In genomic region chr19:40413291-40413994, GRCh38 we compare ENCODE assay signal across 13 cellular contexts. TPM values are rescaled to one million over a fixed set of nuclear protein-coding genes. Genes with fewer than 3 reads are reported as not detected.
A peak's percentile ranks its signal among the peaks of the same experiment; 100 is the strongest.
DNase-seq lines count a peak whose midpoint lies in the region; ATAC-seq, FAIRE-seq and TF ChIP-seq lines count a peak whose summit lies in the region.
"Had no signal": no experiment of that assay in that cellular context is flagged by ENCODE, and none has a peak within 500 bp of the region (broad histone marks: within the 10 kb centered on the region; RNA-seq: fewer than 3 reads in every experiment).

TSS of gene PRX (minus strand) at chr19:40413378. CDS start at chr19:40407932, 5,446 bp downstream.

- peaks cover 27% of the 10 kb centered on the region for H3K4me1 Mint-ChIP-seq in activated CD4-positive, alpha-beta T cell treated with anti-CD3 and anti-CD28 coated beads, Interleukin-2, amount 10 ng/mL, durations not matched to agents 7 days and 5 days
- peaks cover 45% of the 10 kb centered on the region for H3K4me1 Mint-ChIP-seq in stimulated activated memory B cell treated with anti-CD40 and anti-IgM and Interleukin-4, amounts not matched to agents 10 μg/mL and 1 μg/mL and 100 μg/mL, for 72 hours

- no peak for TF ChIP-seq CTCF in WERI-Rb-1 (IDR thresholded peaks at IDR 0.05; ENCODE audit: low read depth, low read length)

- no peaks in the 10 kb centered on the region for H3K9me3 ChIP-seq in WERI-Rb-1 (ENCODE audit: severe bottlenecking)

- no peaks in the 10 kb centered on the region for H3K27me3 Mint-ChIP-seq in activated CD4-positive, alpha-beta T cell treated with anti-CD3 and anti-CD28 coated beads, Interleukin-2, amount 10 ng/mL, durations not matched to agents 7 days and 5 days
- no peaks in the 10 kb centered on the region for H3K27me3 Mint-ChIP-seq in stimulated activated memory B cell treated with anti-CD40 and anti-IgM and Interleukin-4, amounts not matched to agents 10 μg/mL and 1 μg/mL and 100 μg/mL, for 72 hours

- no peaks in the 10 kb centered on the region for H3K36me3 Mint-ChIP-seq in activated CD4-positive, alpha-beta T cell treated with anti-CD3 and anti-CD28 coated beads, Interleukin-2, amount 10 ng/mL, durations not matched to agents 7 days and 5 days (ENCODE audit: low read depth)
- no peaks in the 10 kb centered on the region for H3K36me3 Mint-ChIP-seq in stimulated activated memory B cell treated with anti-CD40 and anti-IgM and Interleukin-4, amounts not matched to agents 10 μg/mL and 1 μg/mL and 100 μg/mL, for 72 hours

- H3K4me3 Mint-ChIP-seq in activated CD4-positive, alpha-beta T cell treated with anti-CD3 and anti-CD28 coated beads, Interleukin-2, amount 10 ng/mL, durations not matched to agents 7 days and 5 days = no peak within 1 kb of the TSS
- H3K4me3 Mint-ChIP-seq in stimulated activated memory B cell treated with anti-CD40 and anti-IgM and Interleukin-4, amounts not matched to agents 10 μg/mL and 1 μg/mL and 100 μg/mL, for 72 hours = no peak within 1 kb of the TSS

- no peaks in the 10 kb centered on the region for H3K27me3 ChIP-seq in WERI-Rb-1 (ENCODE audit: insufficient read depth, low read depth, severe bottlenecking)

- ATAC-seq in stimulated activated memory B cell treated with anti-CD40 and anti-IgM and Interleukin-4, amounts not matched to agents 10 μg/mL and 1 μg/mL and 100 μg/mL, for 72 hours = no peak
- ATAC-seq in HG02798 (IDR thresholded peaks at IDR 0.05; ENCODE audit: poor library complexity, unreplicated experiment) = no peak
- ATAC-seq: PC-3 had no signal

- CTCF ChIA-PET in activated CD4-positive, alpha-beta T cell treated with anti-CD3 and anti-CD28 coated beads, Interleukin-2, amount 10 ng/mL, durations not matched to agents 7 days and 5 days (lab: Charles Lee) = interaction anchor here (1.1 to 2.8 kb wide), 3 partner anchors 11 to 14 kb away, joined by 3 to 10 read pairs (median 5); no protein-coding TSS in a partner anchor

- DNase-seq in activated CD4-positive, alpha-beta T cell treated with anti-CD3 and anti-CD28 coated beads, Interleukin-2, amount 10 ng/mL, durations not matched to agents 7 days and 5 days = no peak
- DNase-seq in activated CD4-positive, alpha-beta T cell treated with anti-CD3 and anti-CD28 coated beads, Interleukin-2, amount 50 U/mL, for 48 hours = no peak
- DNase-seq in WERI-Rb-1 (peak; percentile 77), iPS-NIHi11 (ENCODE audit: low spot score) (peak; percentile 82), GM19239 (ENCODE audit: insufficient read length, low spot score) (no peak), NCI-H1105 (lab: John Stamatoyannopoulos, UW) (no peak)
- DNase-seq: DMS153; PC-3; stimulated activated CD4-positive, alpha-beta T cell treated with anti-CD3 and anti-CD28 coated beads, Interleukin-4, amount 100 ng/mL, for 1 hour had no signal

- no peaks in the 10 kb centered on the region for H3K36me3 ChIP-seq in WERI-Rb-1

- H3K27ac ChIP-seq in WERI-Rb-1 = no peak within 1 kb of the TSS

- peak within 1 kb of the TSS; percentile 57 for H3K27ac Mint-ChIP-seq in activated CD4-positive, alpha-beta T cell treated with anti-CD3 and anti-CD28 coated beads, Interleukin-2, amount 10 ng/mL, durations not matched to agents 7 days and 5 days
- H3K27ac Mint-ChIP-seq in stimulated activated memory B cell treated with anti-CD40 and anti-IgM and Interleukin-4, amounts not matched to agents 10 μg/mL and 1 μg/mL and 100 μg/mL, for 72 hours = peak within 1 kb of the TSS; percentile 78

- POLR2A ChIA-PET in activated CD4-positive, alpha-beta T cell treated with anti-CD3 and anti-CD28 coated beads, Interleukin-2, amount 10 ng/mL, durations not matched to agents 7 days and 5 days (lab: Charles Lee) = interaction anchor here (0.6 kb wide), 1 partner anchor 26 kb away, joined by 5 read pairs; no protein-coding TSS in a partner anchor

- no peak within 1 kb of the TSS for H3K4me3 ChIP-seq in WERI-Rb-1 (ENCODE audit: low read depth, low read length)

- no peaks in the 10 kb centered on the region for H3K9me3 Mint-ChIP-seq in activated CD4-positive, alpha-beta T cell treated with anti-CD3 and anti-CD28 coated beads, Interleukin-2, amount 10 ng/mL, durations not matched to agents 7 days and 5 days
- H3K9me3 Mint-ChIP-seq in stimulated activated memory B cell treated with anti-CD40 and anti-IgM and Interleukin-4, amounts not matched to agents 10 μg/mL and 1 μg/mL and 100 μg/mL, for 72 hours = no peaks in the 10 kb centered on the region

- FAIRE-seq in GM19239 (lab: Jason Lieb, UNC) = no peak
- FAIRE-seq: A204.1, endometrium had no signal

RNA-seq across cellular contexts. Expression of gene PRX, which starts in this region (rescaled TPM):
- under 1 TPM; 0.75 to 0.94 TPM for total RNA-seq in activated CD4-positive, alpha-beta T cell treated with anti-CD3 and anti-CD28 coated beads, Interleukin-2, amount 10 ng/mL, durations not matched to agents 7 days and 5 days

Comparison
In these comparisons a context has a peak if more than half of its experiments do, and no peak if none do; other contexts are left out.
1. DNase-seq: peak in WERI-Rb-1 (single experiment) and iPS-NIHi11 (single experiment); none in activated CD4-positive, alpha-beta T cell treated with anti-CD3 and anti-CD28 coated beads, Interleukin-2, amount 10 ng/mL, durations not matched to agents 7 days and 5 days (single experiment), activated CD4-positive, alpha-beta T cell treated with anti-CD3 and anti-CD28 coated beads, Interleukin-2, amount 50 U/mL, for 48 hours (0 of 2), GM19239 (single experiment) and NCI-H1105 (single experiment).